1 cellular context compared by ENCODE assay signal in the genomic region with DNA sequence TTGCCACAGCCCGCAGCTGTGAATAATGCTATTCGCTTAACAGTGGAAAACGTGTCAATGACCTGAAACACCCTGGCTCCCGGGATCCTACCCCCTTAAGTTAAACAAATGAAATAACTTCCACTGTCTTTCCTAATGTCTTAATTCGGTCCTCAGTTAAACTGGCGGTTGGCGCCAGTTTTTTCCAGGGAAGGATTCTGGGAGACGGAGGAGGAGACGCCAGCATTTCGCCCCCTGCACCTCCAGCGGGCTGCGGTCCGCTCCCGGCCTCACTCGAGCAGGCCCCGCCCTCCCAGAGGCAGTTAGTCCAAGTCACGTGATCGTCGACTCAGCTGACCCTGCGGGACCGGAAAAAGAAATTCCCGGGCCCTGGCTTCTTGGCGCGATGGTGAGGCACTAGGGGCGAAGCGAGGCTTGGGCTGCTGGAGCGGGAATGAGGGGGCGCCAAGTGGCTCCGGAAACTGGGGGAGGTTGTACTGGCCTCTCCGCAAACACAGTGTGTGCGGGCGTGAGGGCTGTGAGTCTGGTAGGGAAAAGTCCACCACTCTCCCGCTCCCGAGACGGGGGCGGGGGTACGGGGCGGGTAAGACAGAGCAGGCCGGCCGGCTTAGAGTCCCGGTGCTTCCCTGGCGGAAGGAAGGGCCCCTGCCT.
TF ChIP-seq lines count a peak whose summit lies in the region.

A gene (plus strand): TSS at position 359 of the 651 bp plus-strand sequence. CDS start 27 bp downstream, at position 386.

TF ChIP-seq in HepG2, 621 proteins besides CTCF, POLR2A, EP300 and RAD21 (continued from another document):
- TF ChIP-seq, protein P1, sequence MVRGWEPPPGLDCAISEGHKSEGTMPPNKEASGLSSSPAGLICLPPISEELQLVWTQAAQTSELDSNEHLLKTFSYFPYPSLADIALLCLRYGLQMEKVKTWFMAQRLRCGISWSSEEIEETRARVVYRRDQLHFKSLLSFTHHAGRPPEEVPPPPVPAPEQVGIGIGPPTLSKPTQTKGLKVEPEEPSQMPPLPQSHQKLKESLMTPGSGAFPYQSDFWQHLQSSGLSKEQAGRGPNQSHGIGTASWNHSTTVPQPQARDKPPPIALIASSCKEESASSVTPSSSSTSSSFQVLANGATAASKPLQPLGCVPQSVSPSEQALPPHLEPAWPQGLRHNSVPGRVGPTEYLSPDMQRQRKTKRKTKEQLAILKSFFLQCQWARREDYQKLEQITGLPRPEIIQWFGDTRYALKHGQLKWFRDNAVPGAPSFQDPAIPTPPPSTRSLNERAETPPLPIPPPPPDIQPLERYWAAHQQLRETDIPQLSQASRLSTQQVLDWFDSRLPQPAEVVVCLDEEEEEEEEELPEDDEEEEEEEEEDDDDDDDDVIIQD (CRISPR knock-in tag; IDR thresholded peaks at IDR 0.05; ENCODE audit: low read depth), result peak; percentile 52; the same call in 1 of the 2 replicates
- TF ChIP-seq, protein P2, sequence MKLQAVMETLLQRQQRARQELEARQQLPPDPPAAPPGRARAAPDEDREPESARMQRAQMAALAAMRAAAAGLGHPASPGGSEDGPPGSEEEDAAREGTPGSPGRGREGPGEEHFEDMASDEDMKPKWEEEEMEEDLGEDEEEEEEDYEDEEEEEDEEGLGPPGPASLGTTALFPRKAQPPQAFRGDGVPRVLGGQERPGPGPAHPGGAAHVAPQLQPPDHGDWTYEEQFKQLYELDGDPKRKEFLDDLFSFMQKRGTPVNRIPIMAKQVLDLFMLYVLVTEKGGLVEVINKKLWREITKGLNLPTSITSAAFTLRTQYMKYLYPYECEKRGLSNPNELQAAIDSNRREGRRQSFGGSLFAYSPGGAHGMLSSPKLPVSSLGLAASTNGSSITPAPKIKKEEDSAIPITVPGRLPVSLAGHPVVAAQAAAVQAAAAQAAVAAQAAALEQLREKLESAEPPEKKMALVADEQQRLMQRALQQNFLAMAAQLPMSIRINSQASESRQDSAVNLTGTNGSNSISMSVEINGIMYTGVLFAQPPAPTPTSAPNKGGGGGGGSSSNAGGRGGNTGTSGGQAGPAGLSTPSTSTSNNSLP (IDR thresholded peaks at IDR 0.05; ENCODE audit: low read depth, low read length), result no peak
- TF ChIP-seq, protein P3, sequence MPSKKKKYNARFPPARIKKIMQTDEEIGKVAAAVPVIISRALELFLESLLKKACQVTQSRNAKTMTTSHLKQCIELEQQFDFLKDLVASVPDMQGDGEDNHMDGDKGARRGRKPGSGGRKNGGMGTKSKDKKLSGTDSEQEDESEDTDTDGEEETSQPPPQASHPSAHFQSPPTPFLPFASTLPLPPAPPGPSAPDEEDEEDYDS (CRISPR knock-in tag; IDR thresholded peaks at IDR 0.05), result peak; percentile 39; the same call in 1 of the 2 replicates
- TF ChIP-seq, protein P4, sequence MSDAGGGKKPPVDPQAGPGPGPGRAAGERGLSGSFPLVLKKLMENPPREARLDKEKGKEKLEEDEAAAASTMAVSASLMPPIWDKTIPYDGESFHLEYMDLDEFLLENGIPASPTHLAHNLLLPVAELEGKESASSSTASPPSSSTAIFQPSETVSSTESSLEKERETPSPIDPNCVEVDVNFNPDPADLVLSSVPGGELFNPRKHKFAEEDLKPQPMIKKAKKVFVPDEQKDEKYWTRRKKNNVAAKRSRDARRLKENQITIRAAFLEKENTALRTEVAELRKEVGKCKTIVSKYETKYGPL (CRISPR knock-in tag; IDR thresholded peaks at IDR 0.05), result no peak
- TF ChIP-seq FOXM1 (CRISPR knock-in tag; IDR thresholded peaks at IDR 0.05) (no peak), ZSCAN12 (CRISPR knock-in tag; IDR thresholded peaks at IDR 0.05) (no peak), ZFAT (CRISPR knock-in tag; conservative IDR thresholded peaks at IDR 0.05) (no peak), MTA1 (CRISPR knock-in tag; IDR thresholded peaks at IDR 0.05; ENCODE audit: borderline replicate concordance) (no peak), RARA (CRISPR knock-in tag; IDR thresholded peaks at IDR 0.05) (peak; percentile 36; the same call in 1 of the 2 replicates), ZNF766 (CRISPR knock-in tag; IDR thresholded peaks at IDR 0.05; ENCODE audit: borderline replicate concordance) (peak; percentile 80; the same call in 1 of the 2 replicates)
- TF ChIP-seq, protein P5, sequence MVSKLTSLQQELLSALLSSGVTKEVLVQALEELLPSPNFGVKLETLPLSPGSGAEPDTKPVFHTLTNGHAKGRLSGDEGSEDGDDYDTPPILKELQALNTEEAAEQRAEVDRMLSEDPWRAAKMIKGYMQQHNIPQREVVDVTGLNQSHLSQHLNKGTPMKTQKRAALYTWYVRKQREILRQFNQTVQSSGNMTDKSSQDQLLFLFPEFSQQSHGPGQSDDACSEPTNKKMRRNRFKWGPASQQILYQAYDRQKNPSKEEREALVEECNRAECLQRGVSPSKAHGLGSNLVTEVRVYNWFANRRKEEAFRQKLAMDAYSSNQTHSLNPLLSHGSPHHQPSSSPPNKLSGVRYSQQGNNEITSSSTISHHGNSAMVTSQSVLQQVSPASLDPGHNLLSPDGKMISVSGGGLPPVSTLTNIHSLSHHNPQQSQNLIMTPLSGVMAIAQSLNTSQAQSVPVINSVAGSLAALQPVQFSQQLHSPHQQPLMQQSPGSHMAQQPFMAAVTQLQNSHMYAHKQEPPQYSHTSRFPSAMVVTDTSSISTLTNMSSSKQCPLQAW (CRISPR knock-in tag; IDR thresholded peaks at IDR 0.05), result peak; percentile 91; the same call in 1 of the 2 replicates
TF ChIP-seq in HepG2: peak in this region for 283.
